In the genomic region with DNA sequence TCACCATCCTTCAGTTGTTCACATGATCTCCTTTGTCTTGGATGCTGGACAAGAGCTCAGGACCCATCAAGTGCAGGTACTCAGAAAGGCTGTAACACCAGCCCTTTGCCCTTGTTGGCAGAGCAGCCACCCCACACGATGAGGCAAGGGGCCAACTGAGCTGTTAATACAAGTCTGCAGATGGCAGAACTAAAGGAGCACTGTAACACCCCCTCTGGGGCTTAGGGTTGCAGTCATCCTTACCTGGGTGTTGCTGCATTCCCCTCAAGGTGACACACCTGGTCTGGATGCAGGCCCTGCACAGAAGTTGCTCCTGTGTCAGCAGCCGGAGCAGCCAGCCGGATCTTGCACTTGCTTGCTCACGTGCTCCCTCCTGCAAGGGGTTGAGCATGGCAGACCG, we compare ENCODE assay signal across 2 cellular contexts.
TF ChIP-seq lines count a peak whose summit lies in the region.

No MANE protein-coding gene starts in this region.

TF ChIP-seq in liver, 16 proteins besides CTCF, POLR2A, EP300 and RAD21 (continued from another document):
- TF ChIP-seq RXRA (IDR thresholded peaks at IDR 0.05) (peak; percentile 41 to 67), HNF4A (conservative IDR thresholded peaks at IDR 0.05) (peak; percentile 22 to 39), TAF1 (conservative IDR thresholded peaks at IDR 0.05) (no peak)
TF ChIP-seq in liver: peak in this region for 2.

TF ChIP-seq in HepG2, 621 proteins besides CTCF, POLR2A, EP300 and RAD21 (continued from another document):
- TF ChIP-seq RBFOX2 (IDR thresholded peaks at IDR 0.05; ENCODE audit: low read depth, low read length) (no peak), CEBPG (CRISPR knock-in tag; IDR thresholded peaks at IDR 0.05) (no peak), CAMTA2 (CRISPR knock-in tag; IDR thresholded peaks at IDR 0.05; ENCODE audit: borderline replicate concordance) (no peak), ZNF30 (CRISPR knock-in tag; IDR thresholded peaks at IDR 0.05) (no peak), HOXA5 (CRISPR knock-in tag; IDR thresholded peaks at IDR 0.05) (no peak), TRIM24 (CRISPR knock-in tag; IDR thresholded peaks at IDR 0.05) (no peak), ZNF788 (CRISPR knock-in tag; IDR thresholded peaks at IDR 0.05; ENCODE audit: borderline replicate concordance) (no peak), KDM3A (CRISPR knock-in tag; IDR thresholded peaks at IDR 0.05; ENCODE audit: low read depth) (no peak), XRCC5 (optimal IDR thresholded peaks at IDR 0.05; ENCODE audit: low read length) (no peak), ZNF235 (CRISPR knock-in tag; IDR thresholded peaks at IDR 0.05; ENCODE audit: borderline replicate concordance) (no peak), NKX3-1 (CRISPR knock-in tag; IDR thresholded peaks at IDR 0.05) (no peak), CBFB (CRISPR knock-in tag; IDR thresholded peaks at IDR 0.05) (no peak), RCOR2 (CRISPR knock-in tag; IDR thresholded peaks at IDR 0.05) (no peak), ZNF432 (CRISPR knock-in tag; IDR thresholded peaks at IDR 0.05; ENCODE audit: borderline replicate concordance) (no peak), HOXA9 (CRISPR knock-in tag; IDR thresholded peaks at IDR 0.05; ENCODE audit: borderline replicate concordance) (no peak), ZNF766 (CRISPR knock-in tag; IDR thresholded peaks at IDR 0.05; ENCODE audit: borderline replicate concordance) (no peak)
- TF ChIP-seq, protein P1, sequence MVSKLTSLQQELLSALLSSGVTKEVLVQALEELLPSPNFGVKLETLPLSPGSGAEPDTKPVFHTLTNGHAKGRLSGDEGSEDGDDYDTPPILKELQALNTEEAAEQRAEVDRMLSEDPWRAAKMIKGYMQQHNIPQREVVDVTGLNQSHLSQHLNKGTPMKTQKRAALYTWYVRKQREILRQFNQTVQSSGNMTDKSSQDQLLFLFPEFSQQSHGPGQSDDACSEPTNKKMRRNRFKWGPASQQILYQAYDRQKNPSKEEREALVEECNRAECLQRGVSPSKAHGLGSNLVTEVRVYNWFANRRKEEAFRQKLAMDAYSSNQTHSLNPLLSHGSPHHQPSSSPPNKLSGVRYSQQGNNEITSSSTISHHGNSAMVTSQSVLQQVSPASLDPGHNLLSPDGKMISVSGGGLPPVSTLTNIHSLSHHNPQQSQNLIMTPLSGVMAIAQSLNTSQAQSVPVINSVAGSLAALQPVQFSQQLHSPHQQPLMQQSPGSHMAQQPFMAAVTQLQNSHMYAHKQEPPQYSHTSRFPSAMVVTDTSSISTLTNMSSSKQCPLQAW (CRISPR knock-in tag; IDR thresholded peaks at IDR 0.05), result no peak
- TF ChIP-seq, protein P2, sequence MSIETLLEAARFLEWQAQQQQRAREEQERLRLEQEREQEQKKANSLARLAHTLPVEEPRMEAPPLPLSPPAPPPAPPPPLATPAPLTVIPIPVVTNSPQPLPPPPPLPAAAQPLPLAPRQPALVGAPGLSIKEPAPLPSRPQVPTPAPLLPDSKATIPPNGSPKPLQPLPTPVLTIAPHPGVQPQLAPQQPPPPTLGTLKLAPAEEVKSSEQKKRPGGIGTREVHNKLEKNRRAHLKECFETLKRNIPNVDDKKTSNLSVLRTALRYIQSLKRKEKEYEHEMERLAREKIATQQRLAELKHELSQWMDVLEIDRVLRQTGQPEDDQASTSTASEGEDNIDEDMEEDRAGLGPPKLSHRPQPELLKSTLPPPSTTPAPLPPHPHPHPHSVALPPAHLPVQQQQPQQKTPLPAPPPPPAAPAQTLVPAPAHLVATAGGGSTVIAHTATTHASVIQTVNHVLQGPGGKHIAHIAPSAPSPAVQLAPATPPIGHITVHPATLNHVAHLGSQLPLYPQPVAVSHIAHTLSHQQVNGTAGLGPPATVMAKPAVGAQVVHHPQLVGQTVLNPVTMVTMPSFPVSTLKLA (IDR thresholded peaks at IDR 0.05), result no peak
- TF ChIP-seq, protein P3, sequence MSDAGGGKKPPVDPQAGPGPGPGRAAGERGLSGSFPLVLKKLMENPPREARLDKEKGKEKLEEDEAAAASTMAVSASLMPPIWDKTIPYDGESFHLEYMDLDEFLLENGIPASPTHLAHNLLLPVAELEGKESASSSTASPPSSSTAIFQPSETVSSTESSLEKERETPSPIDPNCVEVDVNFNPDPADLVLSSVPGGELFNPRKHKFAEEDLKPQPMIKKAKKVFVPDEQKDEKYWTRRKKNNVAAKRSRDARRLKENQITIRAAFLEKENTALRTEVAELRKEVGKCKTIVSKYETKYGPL (CRISPR knock-in tag; IDR thresholded peaks at IDR 0.05), result no peak
TF ChIP-seq in HepG2: peak in this region for 0.
